ENCODE assay signal across 27 cellular contexts in the genomic region with DNA sequence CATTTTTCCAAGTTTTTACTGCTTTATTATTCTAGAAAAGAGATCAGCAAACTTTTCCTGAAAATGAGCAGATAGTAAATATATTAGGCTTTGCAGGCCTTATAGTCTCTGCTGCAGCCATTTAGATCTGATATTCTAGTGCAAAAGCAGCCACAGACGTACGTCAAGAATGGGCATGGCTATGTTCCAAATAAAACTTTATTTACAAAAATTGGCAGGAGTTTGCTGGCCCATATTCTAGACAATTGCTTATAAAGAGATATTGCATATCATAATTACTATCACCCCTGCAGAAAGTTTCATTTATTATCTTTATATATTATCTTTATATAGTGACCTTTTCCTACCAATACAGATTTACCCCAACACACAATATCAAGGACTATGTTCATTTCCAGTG.
"Had no signal": no experiment of that assay in that cellular context is flagged by ENCODE, and none has a peak within 500 bp of the region (broad histone marks: within the 10 kb centered on the region; RNA-seq: fewer than 3 reads in every experiment).

No MANE protein-coding gene starts in this region.

- H3K27ac Mint-ChIP-seq: dendritic cell treated with granulocyte-macrophage colony-stimulating factor and Interleukin-4, amounts not matched to agents 40 ng/mL and 50 ng/mL, for 4 days; effector memory CD8-positive, alpha-beta T cell; endodermal cell had no signal

- DNase-seq: colonic mucosa; cortex of kidney; dermis blood vessel endothelial cell; dorsolateral prefrontal cortex; effector CD4-positive, alpha-beta T cell; effector CD8-positive, alpha-beta T cell; effector memory CD4-positive, alpha-beta T cell; effector memory CD8-positive, alpha-beta T cell; endodermal cell; erythroblast; esophagus squamous epithelium; foreskin fibroblast; foreskin keratinocyte; foreskin melanocyte; gastrocnemius medialis; glutamatergic neuron; head of caudate nucleus; heart left ventricle; heart right ventricle had no signal

- H3K36me3 ChIP-seq: colonic mucosa, esophagus muscularis mucosa, gastrocnemius medialis, gastroesophageal sphincter, heart left ventricle had no signal

- ATAC-seq: effector memory CD8-positive, alpha-beta T cell; esophagus mucosa; foreskin keratinocyte; gastrocnemius medialis; gastroesophageal sphincter; heart left ventricle; heart right ventricle had no signal

- H3K9me3 Mint-ChIP-seq: dendritic cell treated with granulocyte-macrophage colony-stimulating factor and Interleukin-4, amounts not matched to agents 40 ng/mL and 50 ng/mL, for 4 days; effector memory CD8-positive, alpha-beta T cell; endodermal cell had no signal

- H3K27me3 Mint-ChIP-seq: dendritic cell treated with granulocyte-macrophage colony-stimulating factor and Interleukin-4, amounts not matched to agents 40 ng/mL and 50 ng/mL, for 4 days; effector memory CD8-positive, alpha-beta T cell had no signal

- FAIRE-seq: endothelial cell of umbilical vein had no signal

- H3K4me3 Mint-ChIP-seq: dendritic cell treated with granulocyte-macrophage colony-stimulating factor and Interleukin-4, amounts not matched to agents 40 ng/mL and 50 ng/mL, for 4 days; effector memory CD8-positive, alpha-beta T cell; endodermal cell had no signal

- H2AFZ ChIP-seq: hepatocyte had no signal

- H3K27ac ChIP-seq: colonic mucosa, coronary artery, dorsolateral prefrontal cortex, epithelial cell of prostate, esophagus muscularis mucosa, esophagus squamous epithelium, foreskin keratinocyte, gastrocnemius medialis, gastroesophageal sphincter, heart left ventricle, heart right ventricle, hepatocyte had no signal

- H3K27me3 ChIP-seq: colonic mucosa, dorsolateral prefrontal cortex, esophagus muscularis mucosa, esophagus squamous epithelium, foreskin keratinocyte, gastrocnemius medialis, gastroesophageal sphincter, heart left ventricle, heart right ventricle, hepatocyte had no signal

- H3K4me1 ChIP-seq: colonic mucosa had no signal

- H3K79me2 ChIP-seq: hepatocyte had no signal

- H3K4me3 ChIP-seq: colonic mucosa, coronary artery, dorsolateral prefrontal cortex, esophagus muscularis mucosa, esophagus squamous epithelium, gastrocnemius medialis, gastroesophageal sphincter, heart left ventricle, heart right ventricle, hepatocyte had no signal

- H3K9me3 ChIP-seq: colonic mucosa, esophagus muscularis mucosa, esophagus squamous epithelium, gastrocnemius medialis, gastroesophageal sphincter, heart left ventricle, heart right ventricle had no signal

- H3K4me2 ChIP-seq: hepatocyte had no signal
